Comparison of ENCODE assay signal across 8 cellular contexts in genomic region chr10:50621981-50622496, GRCh38. TPM values are rescaled to one million over a fixed set of nuclear protein-coding genes. Genes with fewer than 3 reads are reported as not detected.
DNase-seq lines count a peak whose midpoint lies in the region; ATAC-seq lines count a peak whose summit lies in the region.

No MANE protein-coding gene starts in this region.

- no peaks in the 10 kb centered on the region for H3K36me3 Mint-ChIP-seq in activated T-cell treated with anti-CD3 and anti-CD28 coated beads, Interleukin-2, amount 50 U/mL, for 4 hours (ENCODE audit: insufficient read depth)

- peak; percentile 77 for DNase-seq in CD1c-positive myeloid dendritic cell (ENCODE audit: extremely low spot score)
- DNase-seq in NOMO-1 treated with dmso at 0.1 percent for 144 hours (lab: John Stamatoyannopoulos, UW; ENCODE audit: unreplicated experiment), result peak; percentile 66
- peak; percentile 48 for DNase-seq in activated T-cell treated with anti-CD3 and anti-CD28 coated beads, Interleukin-2, amount 50 U/mL, for 4 hours
- DNase-seq in stimulated activated naive CD4-positive, alpha-beta T cell (lab: John Stamatoyannopoulos, UW), result peak; percentile 46 to 71 (median 66)

- H3K9me3 Mint-ChIP-seq in activated T-cell treated with anti-CD3 and anti-CD28 coated beads, Interleukin-2, amount 50 U/mL, for 4 hours, result no peaks in the 10 kb centered on the region

- H3K27ac ChIP-seq in muscle layer of colon (ENCODE audit: low read depth, low read length), result peak overlapping the region; percentile 100

- peak overlapping the region; percentile 96 for H3K4me3 Mint-ChIP-seq in activated T-cell treated with anti-CD3 and anti-CD28 coated beads, Interleukin-2, amount 50 U/mL, for 4 hours

- H3K9ac ChIP-seq in muscle layer of colon (ENCODE audit: low read length), result peak overlapping the region; percentile 86

- peak; percentile 21 for ATAC-seq in GM19324 (IDR thresholded peaks at IDR 0.05; ENCODE audit: low FRiP score, unreplicated experiment)
- ATAC-seq in HG03457 (IDR thresholded peaks at IDR 0.05; ENCODE audit: unreplicated experiment), result peak; percentile 27
- no peak for ATAC-seq in activated T-cell treated with anti-CD3 and anti-CD28 coated beads, Interleukin-2, amount 50 U/mL, for 4 hours
- ATAC-seq in esophagus mucosa, result peak; percentile 47

- H3K27me3 Mint-ChIP-seq in activated T-cell treated with anti-CD3 and anti-CD28 coated beads, Interleukin-2, amount 50 U/mL, for 4 hours (ENCODE audit: low read depth), result no peaks in the 10 kb centered on the region

- peaks cover 55% of the 10 kb centered on the region for H3K4me1 Mint-ChIP-seq in activated T-cell treated with anti-CD3 and anti-CD28 coated beads, Interleukin-2, amount 50 U/mL, for 4 hours (ENCODE audit: low read depth)

- peaks cover 33% of the 10 kb centered on the region for H3K4me1 ChIP-seq in muscle layer of colon (ENCODE audit: insufficient read depth, low read length)

- H3K27me3 ChIP-seq in muscle layer of colon (ENCODE audit: control insufficient read depth in 1 of 2, insufficient read depth in 2 of 2, low read length in 2 of 2), result no peaks in the 10 kb centered on the region

- no peaks in the 10 kb centered on the region for H3K36me3 ChIP-seq in muscle layer of colon (ENCODE audit: insufficient read depth, low read length)

- H3K9me3 ChIP-seq in muscle layer of colon (ENCODE audit: low read length), result no peaks in the 10 kb centered on the region

- H3K4me3 ChIP-seq in muscle layer of colon (ENCODE audit: low read depth in 1 of 2, low read length in 2 of 2), result peak overlapping the region; percentile 80 to 91

RNA-seq across cellular contexts. Expression of gene SGMS1, which starts 1.7 kb away (rescaled TPM):
- total RNA-seq in activated T-cell treated with anti-CD3 and anti-CD28 coated beads, Interleukin-2, amount 50 U/mL, for 4 hours, result 10 to 100 TPM; 10.6 to 16.5 (median 14.1) TPM
- total RNA-seq in esophagus mucosa, result 20.8 TPM

Comparison
In these comparisons a context has a peak if more than half of its experiments do, and no peak if none do; other contexts are left out.
1. ATAC-seq: peak in GM19324 (single experiment), HG03457 (single experiment) and esophagus mucosa (single experiment); none in activated T-cell treated with anti-CD3 and anti-CD28 coated beads, Interleukin-2, amount 50 U/mL, for 4 hours (0 of 2).
2. Peak in every context shown above with its lines, with median percentiles within 50 percentile points of each other: DNase-seq.